1 cellular context compared by ENCODE assay signal in the genomic region with DNA sequence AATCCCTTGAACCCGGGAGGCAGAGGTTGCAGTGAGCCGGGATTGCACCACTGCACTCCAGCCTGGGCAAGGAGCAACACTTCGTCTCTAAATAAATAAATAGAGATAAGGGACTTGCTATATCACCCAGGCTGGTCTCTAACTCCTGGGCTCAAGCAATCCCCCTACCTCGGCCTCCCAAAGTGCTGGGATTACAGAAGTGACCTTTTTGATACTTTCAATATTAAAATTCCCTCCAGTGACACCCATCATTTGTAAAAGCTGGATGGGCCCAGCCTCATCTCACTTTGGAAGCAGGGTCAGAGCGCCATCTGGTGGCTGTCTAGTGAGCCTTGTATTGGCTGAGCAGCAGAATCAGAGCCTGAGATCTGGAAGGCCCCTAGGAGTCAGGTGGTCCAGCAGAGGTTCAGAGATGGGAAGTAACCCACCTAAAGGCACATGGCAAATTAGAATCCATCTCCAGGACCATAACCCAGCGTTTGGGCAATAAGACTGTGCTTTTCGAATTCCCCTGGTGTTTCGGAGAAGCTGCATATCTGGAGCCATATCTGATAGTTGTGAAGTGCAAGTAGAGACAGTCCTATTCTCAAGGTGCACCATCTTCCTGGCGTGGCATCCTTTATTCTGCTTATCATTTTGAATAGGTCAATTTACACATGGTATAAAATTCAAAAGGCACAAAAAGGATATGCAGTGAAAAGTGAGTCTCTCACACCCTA.
TF ChIP-seq lines count a peak whose summit lies in the region.

No MANE protein-coding gene starts in this region.

TF ChIP-seq in HepG2, 621 proteins besides CTCF, POLR2A, EP300 and RAD21 (continued from another document and continues in another):
- TF ChIP-seq, protein P1, sequence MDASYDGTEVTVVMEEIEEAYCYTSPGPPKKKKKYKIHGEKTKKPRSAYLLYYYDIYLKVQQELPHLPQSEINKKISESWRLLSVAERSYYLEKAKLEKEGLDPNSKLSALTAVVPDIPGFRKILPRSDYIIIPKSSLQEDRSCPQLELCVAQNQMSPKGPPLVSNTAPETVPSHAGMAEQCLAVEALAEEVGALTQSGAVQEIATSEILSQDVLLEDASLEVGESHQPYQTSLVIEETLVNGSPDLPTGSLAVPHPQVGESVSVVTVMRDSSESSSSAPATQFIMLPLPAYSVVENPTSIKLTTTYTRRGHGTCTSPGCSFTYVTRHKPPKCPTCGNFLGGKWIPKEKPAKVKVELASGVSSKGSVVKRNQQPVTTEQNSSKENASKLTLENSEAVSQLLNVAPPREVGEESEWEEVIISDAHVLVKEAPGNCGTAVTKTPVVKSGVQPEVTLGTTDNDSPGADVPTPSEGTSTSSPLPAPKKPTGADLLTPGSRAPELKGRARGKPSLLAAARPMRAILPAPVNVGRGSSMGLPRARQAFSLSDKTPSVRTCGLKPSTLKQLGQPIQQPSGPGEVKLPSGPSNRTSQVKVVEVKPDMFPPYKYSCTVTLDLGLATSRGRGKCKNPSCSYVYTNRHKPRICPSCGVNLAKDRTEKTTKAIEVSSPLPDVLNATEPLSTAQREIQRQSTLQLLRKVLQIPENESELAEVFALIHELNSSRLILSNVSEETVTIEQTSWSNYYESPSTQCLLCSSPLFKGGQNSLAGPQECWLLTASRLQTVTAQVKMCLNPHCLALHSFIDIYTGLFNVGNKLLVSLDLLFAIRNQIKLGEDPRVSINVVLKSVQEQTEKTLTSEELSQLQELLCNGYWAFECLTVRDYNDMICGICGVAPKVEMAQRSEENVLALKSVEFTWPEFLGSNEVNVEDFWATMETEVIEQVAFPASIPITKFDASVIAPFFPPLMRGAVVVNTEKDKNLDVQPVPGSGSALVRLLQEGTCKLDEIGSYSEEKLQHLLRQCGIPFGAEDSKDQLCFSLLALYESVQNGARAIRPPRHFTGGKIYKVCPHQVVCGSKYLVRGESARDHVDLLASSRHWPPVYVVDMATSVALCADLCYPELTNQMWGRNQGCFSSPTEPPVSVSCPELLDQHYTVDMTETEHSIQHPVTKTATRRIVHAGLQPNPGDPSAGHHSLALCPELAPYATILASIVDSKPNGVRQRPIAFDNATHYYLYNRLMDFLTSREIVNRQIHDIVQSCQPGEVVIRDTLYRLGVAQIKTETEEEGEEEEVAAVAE (CRISPR knock-in tag; IDR thresholded peaks at IDR 0.05; ENCODE audit: borderline replicate concordance), result no peak
- TF ChIP-seq ZNF570 (CRISPR knock-in tag; IDR thresholded peaks at IDR 0.05; ENCODE audit: borderline replicate concordance), result no peak
- TF ChIP-seq, protein P2, sequence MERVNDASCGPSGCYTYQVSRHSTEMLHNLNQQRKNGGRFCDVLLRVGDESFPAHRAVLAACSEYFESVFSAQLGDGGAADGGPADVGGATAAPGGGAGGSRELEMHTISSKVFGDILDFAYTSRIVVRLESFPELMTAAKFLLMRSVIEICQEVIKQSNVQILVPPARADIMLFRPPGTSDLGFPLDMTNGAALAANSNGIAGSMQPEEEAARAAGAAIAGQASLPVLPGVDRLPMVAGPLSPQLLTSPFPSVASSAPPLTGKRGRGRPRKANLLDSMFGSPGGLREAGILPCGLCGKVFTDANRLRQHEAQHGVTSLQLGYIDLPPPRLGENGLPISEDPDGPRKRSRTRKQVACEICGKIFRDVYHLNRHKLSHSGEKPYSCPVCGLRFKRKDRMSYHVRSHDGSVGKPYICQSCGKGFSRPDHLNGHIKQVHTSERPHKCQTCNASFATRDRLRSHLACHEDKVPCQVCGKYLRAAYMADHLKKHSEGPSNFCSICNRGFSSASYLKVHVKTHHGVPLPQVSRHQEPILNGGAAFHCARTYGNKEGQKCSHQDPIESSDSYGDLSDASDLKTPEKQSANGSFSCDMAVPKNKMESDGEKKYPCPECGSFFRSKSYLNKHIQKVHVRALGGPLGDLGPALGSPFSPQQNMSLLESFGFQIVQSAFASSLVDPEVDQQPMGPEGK (CRISPR knock-in tag; IDR thresholded peaks at IDR 0.05), result 0 out of 2 replicates have a peak, but pooled peaks have one; percentile 20
- TF ChIP-seq, protein P3, sequence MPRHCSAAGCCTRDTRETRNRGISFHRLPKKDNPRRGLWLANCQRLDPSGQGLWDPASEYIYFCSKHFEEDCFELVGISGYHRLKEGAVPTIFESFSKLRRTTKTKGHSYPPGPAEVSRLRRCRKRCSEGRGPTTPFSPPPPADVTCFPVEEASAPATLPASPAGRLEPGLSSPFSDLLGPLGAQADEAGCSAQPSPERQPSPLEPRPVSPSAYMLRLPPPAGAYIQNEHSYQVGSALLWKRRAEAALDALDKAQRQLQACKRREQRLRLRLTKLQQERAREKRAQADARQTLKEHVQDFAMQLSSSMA (CRISPR knock-in tag; IDR thresholded peaks at IDR 0.05), result no peak
- no peak for TF ChIP-seq SRF (IDR thresholded peaks at IDR 0.05; ENCODE audit: low read depth, low read length)
- TF ChIP-seq, protein P4, sequence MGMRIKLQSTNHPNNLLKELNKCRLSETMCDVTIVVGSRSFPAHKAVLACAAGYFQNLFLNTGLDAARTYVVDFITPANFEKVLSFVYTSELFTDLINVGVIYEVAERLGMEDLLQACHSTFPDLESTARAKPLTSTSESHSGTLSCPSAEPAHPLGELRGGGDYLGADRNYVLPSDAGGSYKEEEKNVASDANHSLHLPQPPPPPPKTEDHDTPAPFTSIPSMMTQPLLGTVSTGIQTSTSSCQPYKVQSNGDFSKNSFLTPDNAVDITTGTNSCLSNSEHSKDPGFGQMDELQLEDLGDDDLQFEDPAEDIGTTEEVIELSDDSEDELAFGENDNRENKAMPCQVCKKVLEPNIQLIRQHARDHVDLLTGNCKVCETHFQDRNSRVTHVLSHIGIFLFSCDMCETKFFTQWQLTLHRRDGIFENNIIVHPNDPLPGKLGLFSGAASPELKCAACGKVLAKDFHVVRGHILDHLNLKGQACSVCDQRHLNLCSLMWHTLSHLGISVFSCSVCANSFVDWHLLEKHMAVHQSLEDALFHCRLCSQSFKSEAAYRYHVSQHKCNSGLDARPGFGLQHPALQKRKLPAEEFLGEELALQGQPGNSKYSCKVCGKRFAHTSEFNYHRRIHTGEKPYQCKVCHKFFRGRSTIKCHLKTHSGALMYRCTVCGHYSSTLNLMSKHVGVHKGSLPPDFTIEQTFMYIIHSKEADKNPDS (CRISPR knock-in tag; IDR thresholded peaks at IDR 0.05), result no peak
- no peak for TF ChIP-seq NFKBIZ (CRISPR knock-in tag; IDR thresholded peaks at IDR 0.05)
- TF ChIP-seq ATM (IDR thresholded peaks at IDR 0.05; ENCODE audit: borderline replicate concordance), result no peak
- no peak for TF ChIP-seq TRAFD1 (CRISPR knock-in tag; IDR thresholded peaks at IDR 0.05; ENCODE audit: borderline replicate concordance)
- TF ChIP-seq, protein P5, sequence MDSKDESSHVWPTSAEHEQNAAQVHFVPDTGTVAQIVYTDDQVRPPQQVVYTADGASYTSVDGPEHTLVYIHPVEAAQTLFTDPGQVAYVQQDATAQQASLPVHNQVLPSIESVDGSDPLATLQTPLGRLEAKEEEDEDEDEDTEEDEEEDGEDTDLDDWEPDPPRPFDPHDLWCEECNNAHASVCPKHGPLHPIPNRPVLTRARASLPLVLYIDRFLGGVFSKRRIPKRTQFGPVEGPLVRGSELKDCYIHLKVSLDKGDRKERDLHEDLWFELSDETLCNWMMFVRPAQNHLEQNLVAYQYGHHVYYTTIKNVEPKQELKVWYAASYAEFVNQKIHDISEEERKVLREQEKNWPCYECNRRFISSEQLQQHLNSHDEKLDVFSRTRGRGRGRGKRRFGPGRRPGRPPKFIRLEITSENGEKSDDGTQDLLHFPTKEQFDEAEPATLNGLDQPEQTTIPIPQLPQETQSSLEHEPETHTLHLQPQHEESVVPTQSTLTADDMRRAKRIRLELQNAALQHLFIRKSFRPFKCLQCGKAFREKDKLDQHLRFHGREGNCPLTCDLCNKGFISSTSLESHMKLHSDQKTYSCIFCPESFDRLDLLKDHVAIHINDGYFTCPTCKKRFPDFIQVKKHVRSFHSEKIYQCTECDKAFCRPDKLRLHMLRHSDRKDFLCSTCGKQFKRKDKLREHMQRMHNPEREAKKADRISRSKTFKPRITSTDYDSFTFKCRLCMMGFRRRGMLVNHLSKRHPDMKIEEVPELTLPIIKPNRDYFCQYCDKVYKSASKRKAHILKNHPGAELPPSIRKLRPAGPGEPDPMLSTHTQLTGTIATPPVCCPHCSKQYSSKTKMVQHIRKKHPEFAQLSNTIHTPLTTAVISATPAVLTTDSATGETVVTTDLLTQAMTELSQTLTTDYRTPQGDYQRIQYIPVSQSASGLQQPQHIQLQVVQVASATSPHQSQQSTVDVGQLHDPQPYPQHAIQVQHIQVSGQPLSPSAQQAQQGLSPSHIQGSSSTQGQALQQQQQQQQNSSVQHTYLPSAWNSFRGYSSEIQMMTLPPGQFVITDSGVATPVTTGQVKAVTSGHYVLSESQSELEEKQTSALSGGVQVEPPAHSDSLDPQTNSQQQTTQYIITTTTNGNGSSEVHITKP (CRISPR knock-in tag; IDR thresholded peaks at IDR 0.05; ENCODE audit: low read depth), result peak; percentile 65
- TF ChIP-seq TFDP2 (CRISPR knock-in tag; IDR thresholded peaks at IDR 0.05), result no peak
- no peak for TF ChIP-seq ZFAT (CRISPR knock-in tag; conservative IDR thresholded peaks at IDR 0.05)
- TF ChIP-seq PHF20 (CRISPR knock-in tag; IDR thresholded peaks at IDR 0.05), result no peak
- TF ChIP-seq KAT2B (IDR thresholded peaks at IDR 0.05; ENCODE audit: borderline replicate concordance, low read depth, low read length), result no peak
- no peak for TF ChIP-seq IKZF4 (CRISPR knock-in tag; IDR thresholded peaks at IDR 0.05; ENCODE audit: borderline replicate concordance, low read depth, not compliant biosample characterization)
- peak; percentile 5; the same call in 1 of the 2 replicates for TF ChIP-seq MAFF (IDR thresholded peaks at IDR 0.05; ENCODE audit: low read depth, low read length)
- TF ChIP-seq FOXO1 (CRISPR knock-in tag; IDR thresholded peaks at IDR 0.05), result no peak
- no peak for TF ChIP-seq ZNF430 (CRISPR knock-in tag; IDR thresholded peaks at IDR 0.05)
- no peak for TF ChIP-seq ZNF24 (IDR thresholded peaks at IDR 0.05)
- TF ChIP-seq ZNF121 (CRISPR knock-in tag; IDR thresholded peaks at IDR 0.05), result no peak
- TF ChIP-seq ZNF160 (CRISPR knock-in tag; IDR thresholded peaks at IDR 0.05), result no peak
- TF ChIP-seq HDAC6 (IDR thresholded peaks at IDR 0.05; ENCODE audit: low read depth, low read length), result no peak
- TF ChIP-seq HNRNPL (IDR thresholded peaks at IDR 0.05; ENCODE audit: low read depth, low read length), result no peak
- no peak for TF ChIP-seq SRSF4 (IDR thresholded peaks at IDR 0.05; ENCODE audit: low read depth, low read length, poor library complexity, severe bottlenecking)
- TF ChIP-seq DNMT1 (CRISPR knock-in tag; IDR thresholded peaks at IDR 0.05), result no peak
- TF ChIP-seq, protein P6, sequence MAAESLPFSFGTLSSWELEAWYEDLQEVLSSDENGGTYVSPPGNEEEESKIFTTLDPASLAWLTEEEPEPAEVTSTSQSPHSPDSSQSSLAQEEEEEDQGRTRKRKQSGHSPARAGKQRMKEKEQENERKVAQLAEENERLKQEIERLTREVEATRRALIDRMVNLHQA (CRISPR knock-in tag; IDR thresholded peaks at IDR 0.05), result no peak
- TF ChIP-seq ERF (CRISPR knock-in tag; IDR thresholded peaks at IDR 0.05), result 0 out of 2 replicates have a peak, but pooled peaks have one; percentile 29
- TF ChIP-seq ZNF446 (CRISPR knock-in tag; IDR thresholded peaks at IDR 0.05), result no peak
- TF ChIP-seq CHCHD3 (CRISPR knock-in tag; IDR thresholded peaks at IDR 0.05), result no peak
- TF ChIP-seq, protein P7, sequence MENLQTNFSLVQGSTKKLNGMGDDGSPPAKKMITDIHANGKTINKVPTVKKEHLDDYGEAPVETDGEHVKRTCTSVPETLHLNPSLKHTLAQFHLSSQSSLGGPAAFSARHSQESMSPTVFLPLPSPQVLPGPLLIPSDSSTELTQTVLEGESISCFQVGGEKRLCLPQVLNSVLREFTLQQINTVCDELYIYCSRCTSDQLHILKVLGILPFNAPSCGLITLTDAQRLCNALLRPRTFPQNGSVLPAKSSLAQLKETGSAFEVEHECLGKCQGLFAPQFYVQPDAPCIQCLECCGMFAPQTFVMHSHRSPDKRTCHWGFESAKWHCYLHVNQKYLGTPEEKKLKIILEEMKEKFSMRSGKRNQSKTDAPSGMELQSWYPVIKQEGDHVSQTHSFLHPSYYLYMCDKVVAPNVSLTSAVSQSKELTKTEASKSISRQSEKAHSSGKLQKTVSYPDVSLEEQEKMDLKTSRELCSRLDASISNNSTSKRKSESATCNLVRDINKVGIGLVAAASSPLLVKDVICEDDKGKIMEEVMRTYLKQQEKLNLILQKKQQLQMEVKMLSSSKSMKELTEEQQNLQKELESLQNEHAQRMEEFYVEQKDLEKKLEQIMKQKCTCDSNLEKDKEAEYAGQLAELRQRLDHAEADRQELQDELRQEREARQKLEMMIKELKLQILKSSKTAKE (CRISPR knock-in tag; IDR thresholded peaks at IDR 0.05; ENCODE audit: borderline replicate concordance), result no peak
- TF ChIP-seq MED8 (CRISPR knock-in tag; IDR thresholded peaks at IDR 0.05; ENCODE audit: insufficient replicate concordance), result no peak
- TF ChIP-seq EED (CRISPR knock-in tag; IDR thresholded peaks at IDR 0.05), result no peak
- TF ChIP-seq, protein P8, sequence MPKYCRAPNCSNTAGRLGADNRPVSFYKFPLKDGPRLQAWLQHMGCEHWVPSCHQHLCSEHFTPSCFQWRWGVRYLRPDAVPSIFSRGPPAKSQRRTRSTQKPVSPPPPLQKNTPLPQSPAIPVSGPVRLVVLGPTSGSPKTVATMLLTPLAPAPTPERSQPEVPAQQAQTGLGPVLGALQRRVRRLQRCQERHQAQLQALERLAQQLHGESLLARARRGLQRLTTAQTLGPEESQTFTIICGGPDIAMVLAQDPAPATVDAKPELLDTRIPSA (CRISPR knock-in tag; IDR thresholded peaks at IDR 0.05; ENCODE audit: borderline replicate concordance), result no peak
- no peak for TF ChIP-seq NCOA2 (CRISPR knock-in tag; IDR thresholded peaks at IDR 0.05)
- TF ChIP-seq ZNF569 (CRISPR knock-in tag; IDR thresholded peaks at IDR 0.05; ENCODE audit: borderline replicate concordance), result no peak
